ENCODE assay signal across 8 cellular contexts in genomic region chr22:24555160-24555495, GRCh38. TPM values are rescaled to one million over a fixed set of nuclear protein-coding genes. Genes with fewer than 3 reads are reported as not detected.
A peak's percentile ranks its signal among the peaks of the same experiment; 100 is the strongest.
DNase-seq lines count a peak whose midpoint lies in the region; ATAC-seq and TF ChIP-seq lines count a peak whose summit lies in the region.

No MANE protein-coding gene starts in this region.

- H3K4me3 ChIP-seq in choroid plexus epithelial cell (ENCODE audit: low read depth, low read length): peak overlapping the region; percentile 99

- peak; percentile 100 for DNase-seq in AG20443 (ENCODE audit: low spot score)
- peak; percentile 95 for DNase-seq in NCI-H460 (ENCODE audit: extremely low read depth, low read depth)
- peak; percentile 100 for DNase-seq in activated CD4-positive, alpha-beta T cell treated with anti-CD3 and anti-CD28 coated beads for 36 hours
- peak; percentile 99 for DNase-seq in choroid plexus epithelial cell (ENCODE audit: low read depth)
- DNase-seq in kidney glomerular epithelial cell (lab: John Stamatoyannopoulos, UW): peak; percentile 97
- peak; percentile 99 to 100 for DNase-seq in stimulated activated CD4-positive, alpha-beta T cell treated with anti-CD3 and anti-CD28 coated beads, Interleukin-1b, Interleukin-23, amount 100 ng/mL, for 1 hour (ENCODE audit: low read depth in 2 of 2)

- CTCF ChIA-PET in activated CD4-positive, alpha-beta T cell treated with anti-CD3 and anti-CD28 coated beads for 36 hours (lab: Charles Lee): no interaction called here

- peaks cover 53% of the 10 kb centered on the region for H3K4me1 Mint-ChIP-seq in activated CD4-positive, alpha-beta T cell treated with anti-CD3 and anti-CD28 coated beads for 36 hours

- no peak for TF ChIP-seq CTCF in choroid plexus epithelial cell (conservative IDR thresholded peaks at IDR 0.05; ENCODE audit: low read depth, low read length)

- intact Hi-C loops in activated CD4-positive, alpha-beta T cell treated with anti-CD3 and anti-CD28 coated beads for 36 hours (cut with DNase I, micrococcal nuclease): loop anchor here (1.0 to 10.0 kb wide), 16 partner anchors 30 to 768 kb away; partner anchors contain the start of genes MIF (in 2 of the 2), CABIN1 (in 1 of the 2), GGT1 (in 1 of the 2) and SGSM1 (in 1 of the 2)

- peak; percentile 67 for ATAC-seq in GM19043 (IDR thresholded peaks at IDR 0.05; ENCODE audit: low read depth, unreplicated experiment)
- peak; percentile 60 for ATAC-seq in HG03378 (IDR thresholded peaks at IDR 0.05; ENCODE audit: unreplicated experiment)
- peak; percentile 91 for ATAC-seq in activated CD4-positive, alpha-beta T cell treated with anti-CD3 and anti-CD28 coated beads for 36 hours

- H3K4me3 Mint-ChIP-seq in activated CD4-positive, alpha-beta T cell treated with anti-CD3 and anti-CD28 coated beads for 36 hours: peak overlapping the region; percentile 95

- H3K9me3 Mint-ChIP-seq in activated CD4-positive, alpha-beta T cell treated with anti-CD3 and anti-CD28 coated beads for 36 hours (ENCODE audit: low read depth): no peaks in the 10 kb centered on the region

- POLR2A ChIA-PET in activated CD4-positive, alpha-beta T cell treated with anti-CD3 and anti-CD28 coated beads for 36 hours (lab: Charles Lee): interaction anchor here (0.6 to 1.9 kb wide), 5 partner anchors 10 to 642 kb away, joined by 3 to 6 read pairs (median 4); no protein-coding TSS in a partner anchor

- peaks cover 41% of the 10 kb centered on the region for H3K36me3 Mint-ChIP-seq in activated CD4-positive, alpha-beta T cell treated with anti-CD3 and anti-CD28 coated beads for 36 hours (ENCODE audit: low read depth)

- no peaks in the 10 kb centered on the region for H3K27me3 Mint-ChIP-seq in activated CD4-positive, alpha-beta T cell treated with anti-CD3 and anti-CD28 coated beads for 36 hours

- peak overlapping the region; percentile 99 for H3K27ac Mint-ChIP-seq in activated CD4-positive, alpha-beta T cell treated with anti-CD3 and anti-CD28 coated beads for 36 hours

RNA-seq across cellular contexts. Expression of gene GUCD1, which starts 0.2 kb away (rescaled TPM):
- total RNA-seq in NCI-H460 (2014; rRNA removed; shearing (Covaris generic)): 44.8 and 55.8 TPM in 2 replicates
- polyA plus RNA-seq in NCI-H460 (2014; cell fraction: nucleus; rRNA removed): 57.0 and 84.8 TPM in 2 replicates
- 100 to 1,000 TPM; 109 to 124 TPM for total RNA-seq in activated CD4-positive, alpha-beta T cell treated with anti-CD3 and anti-CD28 coated beads for 36 hours

RNA-seq across cellular contexts. Expression of gene SNRPD3, which starts 0.7 kb away (rescaled TPM):
- 82.3 and 92.1 TPM in 2 replicates for total RNA-seq in NCI-H460 (2014; rRNA removed; shearing (Covaris generic))
- 70.9 and 92.1 TPM in 2 replicates for polyA plus RNA-seq in NCI-H460 (2014; cell fraction: nucleus; rRNA removed)
- total RNA-seq in activated CD4-positive, alpha-beta T cell treated with anti-CD3 and anti-CD28 coated beads for 36 hours: 100 to 1,000 TPM; 156 to 232 TPM

RNA-seq across cellular contexts. Expression of gene LRRC75B, which starts 37.7 kb away (rescaled TPM):
- 4.3 and 5.5 TPM in 2 replicates for total RNA-seq in NCI-H460 (2014; rRNA removed; shearing (Covaris generic))
- 16.9 and 33.3 TPM in 2 replicates for polyA plus RNA-seq in NCI-H460 (2014; cell fraction: nucleus; rRNA removed)
- total RNA-seq in activated CD4-positive, alpha-beta T cell treated with anti-CD3 and anti-CD28 coated beads for 36 hours: under 1 TPM; 0.56 to 0.98 TPM

RNA-seq across cellular contexts. Expression of gene GGT1, which starts 47.9 kb away (rescaled TPM):
- total RNA-seq in NCI-H460 (2014; rRNA removed; shearing (Covaris generic)): 47.2 and 53.5 TPM in 2 replicates
- polyA plus RNA-seq in NCI-H460 (2014; cell fraction: nucleus; rRNA removed): 158 and 170 TPM in 2 replicates
- total RNA-seq in activated CD4-positive, alpha-beta T cell treated with anti-CD3 and anti-CD28 coated beads for 36 hours: 10 to 100 TPM; 32.4 to 34.9 TPM

RNA-seq across cellular contexts. Expression of gene UPB1, which starts 60.0 kb away (rescaled TPM):
- total RNA-seq in NCI-H460 (2014; rRNA removed; shearing (Covaris generic)): 0.02 TPM in 1 of 2 replicates, not detected in the other
- polyA plus RNA-seq in NCI-H460 (2014; cell fraction: nucleus; rRNA removed): not detected in 2 replicates
- total RNA-seq in activated CD4-positive, alpha-beta T cell treated with anti-CD3 and anti-CD28 coated beads for 36 hours: under 1 TPM; 0.16 to 0.28 TPM

Comparison
In these comparisons a context has a peak if more than half of its experiments do, and no peak if none do; other contexts are left out.
1. Peak in every context shown above with its lines: DNase-seq, ATAC-seq and H3K4me3 ChIP-seq.